8 cellular contexts compared by ENCODE assay signal in genomic region chr12:111767362-111768158, GRCh38.
A peak's percentile ranks its signal among the peaks of the same experiment; 100 is the strongest.
DNase-seq lines count a peak whose midpoint lies in the region; ATAC-seq, FAIRE-seq and TF ChIP-seq lines count a peak whose summit lies in the region.

No MANE protein-coding gene starts in this region.

- DNase-seq in CD1c-positive myeloid dendritic cell (ENCODE audit: extremely low spot score) (peak; percentile 9), LNCaP clone FGC (ENCODE audit: low read depth) (no peak), memory B cell (ENCODE audit: low spot score in 2 of 2) (no peak), urothelium cell line (ENCODE audit: low spot score) (peak; percentile 56), hippocampal formation (lab: John Stamatoyannopoulos, UW) (no peak)

- no peak for FAIRE-seq in urothelium cell line (lab: Jason Lieb, UNC)

- H3K4me3 Mint-ChIP-seq in dendritic cell treated with granulocyte-macrophage colony-stimulating factor and Interleukin-4, amounts not matched to agents 40 ng/mL and 50 ng/mL, for 4 days = peak overlapping the region; percentile 90
- peak overlapping the region; percentile 88 for H3K4me3 Mint-ChIP-seq in memory B cell

- intact Hi-C loops in dendritic cell treated with granulocyte-macrophage colony-stimulating factor and Interleukin-4, amounts not matched to agents 40 ng/mL and 50 ng/mL, for 4 days (cut with micrococcal nuclease) = no loop called here

- peak overlapping the region; percentile 62 for H3K4me3 ChIP-seq in LNCaP clone FGC (ENCODE audit: low read depth, low read length)

- peaks cover 69% of the 10 kb centered on the region for H3K4me1 Mint-ChIP-seq in dendritic cell treated with granulocyte-macrophage colony-stimulating factor and Interleukin-4, amounts not matched to agents 40 ng/mL and 50 ng/mL, for 4 days (ENCODE audit: low read depth)
- H3K4me1 Mint-ChIP-seq in memory B cell = peaks cover 32% of the 10 kb centered on the region

- no peaks in the 10 kb centered on the region for H3K27me3 Mint-ChIP-seq in dendritic cell treated with granulocyte-macrophage colony-stimulating factor and Interleukin-4, amounts not matched to agents 40 ng/mL and 50 ng/mL, for 4 days
- peaks cover 2% of the 10 kb centered on the region for H3K27me3 Mint-ChIP-seq in memory B cell

- peak overlapping the region; percentile 81 for H3K27ac Mint-ChIP-seq in dendritic cell treated with granulocyte-macrophage colony-stimulating factor and Interleukin-4, amounts not matched to agents 40 ng/mL and 50 ng/mL, for 4 days
- H3K27ac Mint-ChIP-seq in memory B cell = peak overlapping the region; percentile 66

- H3K9me3 Mint-ChIP-seq in dendritic cell treated with granulocyte-macrophage colony-stimulating factor and Interleukin-4, amounts not matched to agents 40 ng/mL and 50 ng/mL, for 4 days = no peaks in the 10 kb centered on the region
- H3K9me3 Mint-ChIP-seq in memory B cell = peaks cover 3% of the 10 kb centered on the region

- TF ChIP-seq CTCF in LNCaP clone FGC (IDR thresholded peaks at IDR 0.05; ENCODE audit: control insufficient read depth, extremely low read depth, insufficient read depth) = no peak

- H3K36me3 Mint-ChIP-seq in dendritic cell treated with granulocyte-macrophage colony-stimulating factor and Interleukin-4, amounts not matched to agents 40 ng/mL and 50 ng/mL, for 4 days (ENCODE audit: low read depth) = peaks cover 9% of the 10 kb centered on the region
- H3K36me3 Mint-ChIP-seq in memory B cell = peaks cover 2% of the 10 kb centered on the region

- ATAC-seq in memory B cell (ENCODE audit: low read depth) (no peak), HG02840 (IDR thresholded peaks at IDR 0.05; ENCODE audit: low FRiP score, unreplicated experiment) (no peak), HG02798 (IDR thresholded peaks at IDR 0.05; ENCODE audit: poor library complexity, unreplicated experiment) (no peak)

Comparison
In these comparisons a context has a peak if more than half of its experiments do, and no peak if none do; other contexts are left out.
1. DNase-seq: peak in CD1c-positive myeloid dendritic cell (single experiment) and urothelium cell line (single experiment); none in LNCaP clone FGC (single experiment), memory B cell (0 of 2) and hippocampal formation (0 of 2).